27 cellular contexts compared by ENCODE assay signal in the genomic region with DNA sequence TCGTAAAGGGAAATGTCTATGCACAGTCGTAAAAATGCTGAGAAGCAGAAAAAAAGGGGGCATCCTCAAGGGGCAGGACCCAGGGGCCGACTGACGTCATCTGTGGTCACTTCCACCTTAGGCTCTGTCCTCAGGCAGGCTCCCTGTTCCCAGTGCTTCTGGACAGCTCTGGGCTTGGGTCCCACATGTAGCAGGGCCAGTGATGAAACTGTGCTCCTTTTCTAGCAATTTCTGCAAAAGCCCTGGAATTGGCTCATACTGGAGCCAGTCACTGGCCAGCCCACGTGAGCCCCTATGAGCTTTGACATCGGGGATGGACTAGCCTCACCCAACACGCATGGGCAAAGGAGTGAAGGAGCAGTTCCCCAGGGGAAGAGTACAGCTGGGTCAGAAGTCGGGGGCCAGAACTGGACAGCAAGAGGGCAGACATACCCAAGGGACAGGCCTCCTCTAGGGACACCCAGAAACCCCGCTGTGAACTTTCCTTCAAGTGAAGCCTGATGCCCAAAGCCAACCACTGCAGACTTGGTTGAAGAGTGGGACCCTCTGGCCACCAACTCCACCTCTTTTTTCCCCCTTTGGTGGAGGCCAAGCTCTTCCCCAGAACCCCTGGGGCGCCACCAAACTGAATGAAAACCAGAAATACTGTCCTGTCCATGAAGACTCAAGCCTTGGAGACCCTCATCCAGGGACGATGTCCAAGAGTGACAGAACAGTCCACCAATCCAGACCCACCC.
"Had no signal": no experiment of that assay in that cellular context is flagged by ENCODE, and none has a peak within 500 bp of the region (broad histone marks: within the 10 kb centered on the region; RNA-seq: fewer than 3 reads in every experiment).

No MANE protein-coding gene starts in this region.

- H3K36me3 ChIP-seq: ascending aorta, gastrocnemius medialis, neutrophil, sigmoid colon, tibial artery had no signal

- H3K4me1 ChIP-seq: ascending aorta, gastrocnemius medialis, sigmoid colon, tibial artery had no signal

- H3K4me3 ChIP-seq: ascending aorta, dorsolateral prefrontal cortex, gastrocnemius medialis, sigmoid colon, tibial artery had no signal

- DNase-seq: activated CD4-positive, alpha-beta T cell treated with anti-CD3 and anti-CD28 coated beads, Interleukin-2, amount 50 U/mL, for 1 hour; activated CD4-positive, CD25-positive, alpha-beta regulatory T cell treated with anti-CD3 and anti-CD28 coated beads, Interleukin-2, amount 50 U/mL, for 72 hours; activated CD8-positive, alpha-beta T cell treated with anti-CD3 and anti-CD28 coated beads for 36 hours; activated gamma-delta T cell; activated naive CD4-positive, alpha-beta T cell treated with anti-CD3 and anti-CD28 coated beads, Interleukin-2, amount 10 ng/mL, durations not matched to agents 7 days and 5 days; activated naive CD8-positive, alpha-beta T cell treated with anti-CD3 and anti-CD28 coated beads, Interleukin-2, amount 10 ng/mL, durations not matched to agents 7 days and 5 days; activated T-cell treated with anti-CD3 and anti-CD28 coated beads for 4 hours; central memory CD4-positive, alpha-beta T cell; effector memory CD4-positive, alpha-beta T cell; erythroblast; gastrocnemius medialis; glutamatergic neuron; left cardiac atrium; naive thymus-derived CD8-positive, alpha-beta T cell; sigmoid colon; SK-N-SH; small intestine; stimulated activated CD4-positive, alpha-beta T cell treated with anti-CD3 and anti-CD28 coated beads, Interleukin-1b, Interleukin-23, amount 100 ng/mL, for 48 hours; stimulated activated CD4-positive, alpha-beta T cell treated with anti-CD3 and anti-CD28 coated beads, Interleukin-4, amount 100 ng/mL, for 4 hours; stimulated activated CD8-positive, alpha-beta memory T cell treated with anti-CD3 and anti-CD28 coated beads, Interleukin-4, amount 100 ng/mL, for 48 hours; stimulated activated naive CD8-positive, alpha-beta T cell treated with anti-CD3 and anti-CD28 coated beads, Interleukin-15, amount 100 ng/mL, for 72 hours; SW 1271 had no signal

- H3K27ac ChIP-seq: ascending aorta, gastrocnemius medialis, neutrophil, sigmoid colon, tibial artery had no signal

- H3K9me3 ChIP-seq: ascending aorta, gastrocnemius medialis, neutrophil, sigmoid colon, SK-N-SH, tibial artery had no signal

- ATAC-seq: activated CD8-positive, alpha-beta T cell treated with anti-CD3 and anti-CD28 coated beads for 36 hours; gastrocnemius medialis; naive thymus-derived CD8-positive, alpha-beta T cell; stimulated activated memory B cell treated with anti-CD40 and anti-IgM and Interleukin-4, amounts not matched to agents 10 μg/mL and 1 μg/mL and 100 μg/mL, for 72 hours; stimulated activated naive CD8-positive, alpha-beta T cell treated with anti-CD3 and anti-CD28 coated beads, Interleukin-15, amount 100 ng/mL, for 72 hours had no signal

- H3K27me3 ChIP-seq: ascending aorta, gastrocnemius medialis had no signal
